17 cellular contexts compared by ENCODE assay signal in the genomic region with DNA sequence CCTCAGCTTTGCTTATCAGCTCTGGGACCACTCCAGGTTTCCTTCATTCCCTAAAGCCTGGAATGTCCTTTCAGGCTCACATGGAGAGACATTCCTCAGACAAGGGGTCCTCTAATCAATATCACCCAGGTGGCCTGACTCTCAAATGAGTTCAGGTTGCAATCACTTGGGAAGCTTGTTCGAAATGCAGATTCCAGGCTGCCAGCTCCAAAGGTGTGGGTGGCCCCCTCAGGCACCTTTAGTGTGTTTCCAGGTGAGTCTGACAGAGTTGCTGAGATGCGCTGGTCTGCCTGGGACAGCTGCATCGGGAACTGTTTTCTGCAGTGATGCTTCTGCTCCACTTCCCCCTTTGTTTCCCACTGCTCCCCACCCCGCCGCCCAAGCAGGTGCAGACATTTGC.
"Had no signal": no experiment of that assay in that cellular context is flagged by ENCODE, and none has a peak within 500 bp of the region (broad histone marks: within the 10 kb centered on the region; RNA-seq: fewer than 3 reads in every experiment).

No MANE protein-coding gene starts in this region.

- H3K27ac ChIP-seq: colonic mucosa, left lung, lower lobe of right lung had no signal

- H3K36me3 ChIP-seq: colonic mucosa, heart left ventricle, left lung, lower lobe of right lung, ovary, stomach had no signal

- DNase-seq: colonic mucosa; dermis blood vessel endothelial cell; effector CD4-positive, alpha-beta T cell; islet precursor cell; left lung; lower lobe of right lung; mucosa of descending colon; naive thymus-derived CD8-positive, alpha-beta T cell; nucleus accumbens; small intestine; stimulated activated CD4-positive, alpha-beta T cell treated with anti-CD3 and anti-CD28 coated beads, Interleukin-12 subunit alpha, Interleukin-12 subunit beta, amount 100 ng/mL, for 4 hours; stimulated activated naive CD4-positive, alpha-beta T cell; stomach had no signal

- H3K9me3 ChIP-seq: colonic mucosa, left lung, lower lobe of right lung, ovary had no signal

- H3K27me3 Mint-ChIP-seq: type B pancreatic cell had no signal

- H3K4me3 ChIP-seq: colonic mucosa, left lung, lower lobe of right lung, mucosa of descending colon, ovary, stomach had no signal

- ATAC-seq: left lung; lower lobe of right lung; mucosa of descending colon; naive thymus-derived CD8-positive, alpha-beta T cell had no signal

- H3K4me1 Mint-ChIP-seq: neural crest cell had no signal

- H3K4me3 Mint-ChIP-seq: naive thymus-derived CD8-positive, alpha-beta T cell; neural crest cell; type B pancreatic cell had no signal

- H3K27me3 ChIP-seq: colonic mucosa, heart left ventricle, left lung, ovary, stomach had no signal

- H3K27ac Mint-ChIP-seq: naive thymus-derived CD8-positive, alpha-beta T cell; type B pancreatic cell had no signal

- H3K4me1 ChIP-seq: colonic mucosa, left lung, lower lobe of right lung had no signal

- H3K36me3 Mint-ChIP-seq: type B pancreatic cell had no signal
